Comparison of ENCODE assay signal across 1 cellular context in the genomic region with DNA sequence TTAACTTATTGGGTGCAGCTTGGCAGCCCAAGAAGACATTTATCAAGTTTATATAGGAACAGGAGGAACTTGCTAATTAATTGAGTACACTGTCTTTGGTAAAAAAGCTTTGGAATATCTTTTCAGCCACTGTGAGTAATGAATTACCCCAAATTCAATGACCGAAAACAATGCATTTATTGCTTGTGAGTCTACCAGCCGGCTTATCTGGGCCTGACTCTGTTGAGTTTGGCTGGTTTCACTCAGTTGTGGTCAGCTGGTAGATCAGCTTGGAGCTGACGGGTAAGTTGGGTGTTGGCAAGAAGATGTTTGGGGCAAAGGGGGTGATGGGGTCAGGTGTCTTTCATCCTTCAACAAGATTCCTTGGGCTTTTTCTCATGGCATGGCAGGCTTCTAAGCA.
TF ChIP-seq lines count a peak whose summit lies in the region.

No MANE protein-coding gene starts in this region.

TF ChIP-seq in endothelial cell of umbilical vein, 7 proteins besides CTCF, POLR2A, EP300 and RAD21:
- TF ChIP-seq, protein P1, sequence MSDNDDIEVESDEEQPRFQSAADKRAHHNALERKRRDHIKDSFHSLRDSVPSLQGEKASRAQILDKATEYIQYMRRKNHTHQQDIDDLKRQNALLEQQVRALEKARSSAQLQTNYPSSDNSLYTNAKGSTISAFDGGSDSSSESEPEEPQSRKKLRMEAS (IDR thresholded peaks at IDR 0.05; ENCODE audit: insufficient read depth, insufficient read length), result no peak
- no peak for TF ChIP-seq MYC (IDR thresholded peaks at IDR 0.05; ENCODE audit: low read depth, low read length)
- no peak for TF ChIP-seq JUN (IDR thresholded peaks at IDR 0.05; ENCODE audit: borderline replicate concordance, insufficient read depth, insufficient read length, low read depth)
- TF ChIP-seq POLR2AphosphoS5 (IDR thresholded peaks at IDR 0.05; ENCODE audit: insufficient read depth, low read depth, low read length), result no peak
- TF ChIP-seq FOS (IDR thresholded peaks at IDR 0.05; ENCODE audit: borderline replicate concordance, insufficient read depth, low read length), result no peak
- no peak for TF ChIP-seq EZH2 (IDR thresholded peaks at IDR 0.05; ENCODE audit: borderline replicate concordance, low read depth, low read length, severe bottlenecking)
- no peak for TF ChIP-seq GATA2 (IDR thresholded peaks at IDR 0.05; ENCODE audit: insufficient read depth, insufficient read length, low read depth, low read length)
